1 cellular context compared by ENCODE assay signal in the genomic region with DNA sequence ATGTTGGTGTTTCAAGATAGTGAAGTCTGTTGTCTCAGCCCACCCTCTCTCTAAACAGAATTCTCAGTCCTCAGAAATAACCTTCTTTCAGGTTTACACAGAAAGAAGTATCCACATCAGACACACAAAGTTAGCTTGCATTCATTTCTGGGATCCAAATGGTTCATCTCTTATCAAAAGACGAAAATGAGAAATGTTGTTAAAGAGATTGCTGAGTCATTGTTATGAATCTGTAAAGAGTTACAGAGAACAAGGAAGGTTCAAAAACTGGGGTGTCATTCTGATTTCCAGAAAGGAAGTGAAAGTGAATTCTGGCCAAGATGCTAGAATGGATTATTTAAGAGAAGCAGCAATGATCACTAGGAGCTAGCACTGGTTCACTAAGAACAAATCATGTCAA.
TF ChIP-seq lines count a peak whose summit lies in the region.

No MANE protein-coding gene starts in this region.

TF ChIP-seq in GM12878, 131 proteins besides CTCF, POLR2A, EP300 and RAD21 (continued from another document):
- TF ChIP-seq MTA2 (IDR thresholded peaks at IDR 0.05; ENCODE audit: low read depth), result peak; percentile 36; the same call in 1 of the 2 replicates
- TF ChIP-seq IKZF1 (conservative IDR thresholded peaks at IDR 0.05), result 0 out of 2 replicates have a peak, but pooled peaks have one; percentile 51
- TF ChIP-seq, protein P1, sequence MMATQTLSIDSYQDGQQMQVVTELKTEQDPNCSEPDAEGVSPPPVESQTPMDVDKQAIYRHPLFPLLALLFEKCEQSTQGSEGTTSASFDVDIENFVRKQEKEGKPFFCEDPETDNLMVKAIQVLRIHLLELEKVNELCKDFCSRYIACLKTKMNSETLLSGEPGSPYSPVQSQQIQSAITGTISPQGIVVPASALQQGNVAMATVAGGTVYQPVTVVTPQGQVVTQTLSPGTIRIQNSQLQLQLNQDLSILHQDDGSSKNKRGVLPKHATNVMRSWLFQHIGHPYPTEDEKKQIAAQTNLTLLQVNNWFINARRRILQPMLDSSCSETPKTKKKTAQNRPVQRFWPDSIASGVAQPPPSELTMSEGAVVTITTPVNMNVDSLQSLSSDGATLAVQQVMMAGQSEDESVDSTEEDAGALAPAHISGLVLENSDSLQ (IDR thresholded peaks at IDR 0.05), result peak; percentile 60; the same call in 1 of the 2 replicates
- no peak for TF ChIP-seq CEBPB (IDR thresholded peaks at IDR 0.05; ENCODE audit: borderline replicate concordance in 1 of 2, low read depth in 2 of 2, low read length in 2 of 2)
- no peak for TF ChIP-seq CBFB (IDR thresholded peaks at IDR 0.05; ENCODE audit: low read depth)
- peak; percentile 43; the same call in 1 of the 2 replicates for TF ChIP-seq NFIC (IDR thresholded peaks at IDR 0.05; ENCODE audit: low read depth, low read length)
- TF ChIP-seq, protein P2, sequence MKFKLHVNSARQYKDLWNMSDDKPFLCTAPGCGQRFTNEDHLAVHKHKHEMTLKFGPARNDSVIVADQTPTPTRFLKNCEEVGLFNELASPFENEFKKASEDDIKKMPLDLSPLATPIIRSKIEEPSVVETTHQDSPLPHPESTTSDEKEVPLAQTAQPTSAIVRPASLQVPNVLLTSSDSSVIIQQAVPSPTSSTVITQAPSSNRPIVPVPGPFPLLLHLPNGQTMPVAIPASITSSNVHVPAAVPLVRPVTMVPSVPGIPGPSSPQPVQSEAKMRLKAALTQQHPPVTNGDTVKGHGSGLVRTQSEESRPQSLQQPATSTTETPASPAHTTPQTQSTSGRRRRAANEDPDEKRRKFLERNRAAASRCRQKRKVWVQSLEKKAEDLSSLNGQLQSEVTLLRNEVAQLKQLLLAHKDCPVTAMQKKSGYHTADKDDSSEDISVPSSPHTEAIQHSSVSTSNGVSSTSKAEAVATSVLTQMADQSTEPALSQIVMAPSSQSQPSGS (IDR thresholded peaks at IDR 0.05; ENCODE audit: low read length), result peak; percentile 42; the same call in 1 of the 2 replicates
- TF ChIP-seq, protein P3, sequence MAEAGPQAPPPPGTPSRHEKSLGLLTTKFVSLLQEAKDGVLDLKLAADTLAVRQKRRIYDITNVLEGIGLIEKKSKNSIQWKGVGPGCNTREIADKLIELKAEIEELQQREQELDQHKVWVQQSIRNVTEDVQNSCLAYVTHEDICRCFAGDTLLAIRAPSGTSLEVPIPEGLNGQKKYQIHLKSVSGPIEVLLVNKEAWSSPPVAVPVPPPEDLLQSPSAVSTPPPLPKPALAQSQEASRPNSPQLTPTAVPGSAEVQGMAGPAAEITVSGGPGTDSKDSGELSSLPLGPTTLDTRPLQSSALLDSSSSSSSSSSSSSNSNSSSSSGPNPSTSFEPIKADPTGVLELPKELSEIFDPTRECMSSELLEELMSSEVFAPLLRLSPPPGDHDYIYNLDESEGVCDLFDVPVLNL (IDR thresholded peaks at IDR 0.05; ENCODE audit: low read depth, low read length), result no peak
- peak; percentile 54; the same call in 1 of the 2 replicates for TF ChIP-seq IRF4 (IDR thresholded peaks at IDR 0.05; ENCODE audit: low read depth, low read length)
- TF ChIP-seq IKZF2 (IDR thresholded peaks at IDR 0.05), result peak; percentile 47 to 51; a peak in 3 of 4 replicates
- TF ChIP-seq ZNF24 (IDR thresholded peaks at IDR 0.05), result peak; percentile 65
- TF ChIP-seq, protein P4, sequence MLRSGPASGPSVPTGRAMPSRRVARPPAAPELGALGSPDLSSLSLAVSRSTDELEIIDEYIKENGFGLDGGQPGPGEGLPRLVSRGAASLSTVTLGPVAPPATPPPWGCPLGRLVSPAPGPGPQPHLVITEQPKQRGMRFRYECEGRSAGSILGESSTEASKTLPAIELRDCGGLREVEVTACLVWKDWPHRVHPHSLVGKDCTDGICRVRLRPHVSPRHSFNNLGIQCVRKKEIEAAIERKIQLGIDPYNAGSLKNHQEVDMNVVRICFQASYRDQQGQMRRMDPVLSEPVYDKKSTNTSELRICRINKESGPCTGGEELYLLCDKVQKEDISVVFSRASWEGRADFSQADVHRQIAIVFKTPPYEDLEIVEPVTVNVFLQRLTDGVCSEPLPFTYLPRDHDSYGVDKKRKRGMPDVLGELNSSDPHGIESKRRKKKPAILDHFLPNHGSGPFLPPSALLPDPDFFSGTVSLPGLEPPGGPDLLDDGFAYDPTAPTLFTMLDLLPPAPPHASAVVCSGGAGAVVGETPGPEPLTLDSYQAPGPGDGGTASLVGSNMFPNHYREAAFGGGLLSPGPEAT (IDR thresholded peaks at IDR 0.05; ENCODE audit: low read depth), result no peak
- TF ChIP-seq JUNB (IDR thresholded peaks at IDR 0.05), result peak; percentile 36; the same call in 1 of the 2 replicates
